ENCODE assay signal across 10 cellular contexts in the genomic region with DNA sequence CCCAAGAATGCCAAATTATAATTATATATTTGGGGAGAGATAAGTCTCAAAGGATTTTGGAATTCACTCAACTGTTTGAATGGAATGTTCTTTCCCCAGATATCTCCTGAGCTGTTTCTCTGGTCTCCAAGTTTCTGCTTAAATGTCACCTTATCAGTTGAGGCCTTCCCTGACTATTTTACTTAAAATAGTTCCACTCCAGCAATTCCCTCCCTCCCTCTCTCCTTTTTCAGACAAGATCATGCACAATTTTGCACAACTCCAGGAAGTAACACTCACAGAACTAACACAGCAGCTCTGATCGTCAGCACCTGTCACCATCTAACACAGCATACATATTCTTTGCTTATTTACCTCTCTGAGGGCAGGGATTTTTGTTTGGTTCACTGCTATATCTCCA. TPM values are rescaled to one million over a fixed set of nuclear protein-coding genes. Genes with fewer than 3 reads are reported as not detected.
DNase-seq lines count a peak whose midpoint lies in the region; ATAC-seq and TF ChIP-seq lines count a peak whose summit lies in the region.
"Had no signal": no experiment of that assay in that cellular context is flagged by ENCODE, and none has a peak within 500 bp of the region (broad histone marks: within the 10 kb centered on the region; RNA-seq: fewer than 3 reads in every experiment).

No MANE protein-coding gene starts in this region.

- H3K4me1 ChIP-seq in right atrium auricular region, result peaks cover 0 to 73% of the 10 kb centered on the region in 2 donors
- H3K4me1 ChIP-seq in thymus (ENCODE audit: control insufficient read depth, insufficient read depth, low read length), result peaks cover 29% of the 10 kb centered on the region

- 3% methylated on average over 1 of the region's 1 CpG for WGBS in thymus

- peaks cover 0 to 1% of the 10 kb centered on the region in 2 donors for H3K9me3 Mint-ChIP-seq in activated T-cell treated with anti-CD3 and anti-CD28 coated beads, Interleukin-2, amount 50 U/mL, for 72 hours
- H3K9me3 Mint-ChIP-seq in WTC11, result 0 out of 2 replicates have a peak, but pooled peaks cover 3% of the 10 kb centered on the region

- H3K36me3 ChIP-seq in right atrium auricular region (no peaks in the 10 kb centered on the region), thymus (ENCODE audit: control insufficient read depth, insufficient read depth) (peaks cover 21% of the 10 kb centered on the region)

- peak overlapping the region; percentile 92 for H3K27ac Mint-ChIP-seq in activated T-cell treated with anti-CD3 and anti-CD28 coated beads, Interleukin-2, amount 50 U/mL, for 72 hours
- H3K27ac Mint-ChIP-seq in WTC11, result peak overlapping the region; percentile 65; the same call in 1 of the 2 replicates

- ATAC-seq in activated T-cell treated with anti-CD3 and anti-CD28 coated beads, Interleukin-2, amount 50 U/mL, for 72 hours (replicated peaks in 1 of 2), result no peak
- ATAC-seq in WTC11, result no peak

- H3K4me3 Mint-ChIP-seq in activated T-cell treated with anti-CD3 and anti-CD28 coated beads, Interleukin-2, amount 50 U/mL, for 72 hours, result peak overlapping the region; percentile 98
- no peak overlapping the region for H3K4me3 Mint-ChIP-seq in WTC11

- peaks cover 96% of the 10 kb centered on the region for H3K4me1 Mint-ChIP-seq in activated T-cell treated with anti-CD3 and anti-CD28 coated beads, Interleukin-2, amount 50 U/mL, for 72 hours (ENCODE audit: low read depth)
- H3K4me1 Mint-ChIP-seq in WTC11, result peaks cover 71% of the 10 kb centered on the region

- POLR2A ChIA-PET in WTC11 (lab: Charles Lee), result interaction anchor here (7.8 kb wide), 1 partner anchor 12 kb away, joined by 67 read pairs; a partner anchor contains a TSS

- H3K36me3 Mint-ChIP-seq in activated T-cell treated with anti-CD3 and anti-CD28 coated beads, Interleukin-2, amount 50 U/mL, for 72 hours (ENCODE audit: insufficient read depth in 2 of 2), result peaks cover 19% of the 10 kb centered on the region in 2 donors
- H3K36me3 Mint-ChIP-seq in WTC11, result peaks cover 14% of the 10 kb centered on the region

- CTCF ChIA-PET in WTC11 (lab: Charles Lee), result interaction anchor here (1.1 to 1.2 kb wide), 2 partner anchors 11 to 763 kb away, joined by 3 to 6 read pairs; no protein-coding TSS in a partner anchor

- H3K27me3 Mint-ChIP-seq in activated T-cell treated with anti-CD3 and anti-CD28 coated beads, Interleukin-2, amount 50 U/mL, for 72 hours (ENCODE audit: low read depth), result no peaks in the 10 kb centered on the region
- no peaks in the 10 kb centered on the region for H3K27me3 Mint-ChIP-seq in WTC11 (ENCODE audit: low read depth)

- H3K27me3 ChIP-seq in right atrium auricular region (no peaks in the 10 kb centered on the region), thymus (ENCODE audit: control insufficient read depth, insufficient read depth) (no peaks in the 10 kb centered on the region)

- no peak for DNase-seq in activated T-cell treated with anti-CD3 and anti-CD28 coated beads, Interleukin-2, amount 50 U/mL, for 72 hours
- no peak for DNase-seq in activated T-cell treated with anti-CD3 and anti-CD28 coated beads, Interleukin-2, amount 50 U/mL, for 48 hours
- no peak for DNase-seq in WTC11 (ENCODE audit: low spot score)
- no peak for DNase-seq in right atrium auricular region (ENCODE audit: low spot score)
- no peak for DNase-seq in nucleus accumbens (lab: John Stamatoyannopoulos, UW)
- no peak for DNase-seq in DMS153 (lab: John Stamatoyannopoulos, UW)
- DNase-seq in SKM-1 (lab: John Stamatoyannopoulos, UW; ENCODE audit: unreplicated experiment), result no peak
- DNase-seq: activated effector memory CD4-positive, alpha-beta T cell treated with anti-CD3 and anti-CD28 coated beads, Interleukin-2, amount 50 U/mL, for 16 hours; SHP77 had no signal

- H3K27ac ChIP-seq in right atrium auricular region, result peak overlapping the region; percentile 57 to 100
- peak overlapping the region; percentile 42 for H3K27ac ChIP-seq in thymus (ENCODE audit: low read depth)

- H3K4me3 ChIP-seq in right atrium auricular region (no peak overlapping the region), thymus (ENCODE audit: low read length) (peak overlapping the region; percentile 43)

- TF ChIP-seq CTCF in WTC11 (IDR thresholded peaks at IDR 0.05) (no peak), right atrium auricular region (IDR thresholded peaks at IDR 0.05) (no peak)

- H3K9me3 ChIP-seq in right atrium auricular region, result no peaks in the 10 kb centered on the region
- no peaks in the 10 kb centered on the region for H3K9me3 ChIP-seq in thymus (ENCODE audit: control insufficient read depth)

TF ChIP-seq in WTC11, 78 proteins besides CTCF, POLR2A, EP300 and RAD21:
- TF ChIP-seq, protein P1, sequence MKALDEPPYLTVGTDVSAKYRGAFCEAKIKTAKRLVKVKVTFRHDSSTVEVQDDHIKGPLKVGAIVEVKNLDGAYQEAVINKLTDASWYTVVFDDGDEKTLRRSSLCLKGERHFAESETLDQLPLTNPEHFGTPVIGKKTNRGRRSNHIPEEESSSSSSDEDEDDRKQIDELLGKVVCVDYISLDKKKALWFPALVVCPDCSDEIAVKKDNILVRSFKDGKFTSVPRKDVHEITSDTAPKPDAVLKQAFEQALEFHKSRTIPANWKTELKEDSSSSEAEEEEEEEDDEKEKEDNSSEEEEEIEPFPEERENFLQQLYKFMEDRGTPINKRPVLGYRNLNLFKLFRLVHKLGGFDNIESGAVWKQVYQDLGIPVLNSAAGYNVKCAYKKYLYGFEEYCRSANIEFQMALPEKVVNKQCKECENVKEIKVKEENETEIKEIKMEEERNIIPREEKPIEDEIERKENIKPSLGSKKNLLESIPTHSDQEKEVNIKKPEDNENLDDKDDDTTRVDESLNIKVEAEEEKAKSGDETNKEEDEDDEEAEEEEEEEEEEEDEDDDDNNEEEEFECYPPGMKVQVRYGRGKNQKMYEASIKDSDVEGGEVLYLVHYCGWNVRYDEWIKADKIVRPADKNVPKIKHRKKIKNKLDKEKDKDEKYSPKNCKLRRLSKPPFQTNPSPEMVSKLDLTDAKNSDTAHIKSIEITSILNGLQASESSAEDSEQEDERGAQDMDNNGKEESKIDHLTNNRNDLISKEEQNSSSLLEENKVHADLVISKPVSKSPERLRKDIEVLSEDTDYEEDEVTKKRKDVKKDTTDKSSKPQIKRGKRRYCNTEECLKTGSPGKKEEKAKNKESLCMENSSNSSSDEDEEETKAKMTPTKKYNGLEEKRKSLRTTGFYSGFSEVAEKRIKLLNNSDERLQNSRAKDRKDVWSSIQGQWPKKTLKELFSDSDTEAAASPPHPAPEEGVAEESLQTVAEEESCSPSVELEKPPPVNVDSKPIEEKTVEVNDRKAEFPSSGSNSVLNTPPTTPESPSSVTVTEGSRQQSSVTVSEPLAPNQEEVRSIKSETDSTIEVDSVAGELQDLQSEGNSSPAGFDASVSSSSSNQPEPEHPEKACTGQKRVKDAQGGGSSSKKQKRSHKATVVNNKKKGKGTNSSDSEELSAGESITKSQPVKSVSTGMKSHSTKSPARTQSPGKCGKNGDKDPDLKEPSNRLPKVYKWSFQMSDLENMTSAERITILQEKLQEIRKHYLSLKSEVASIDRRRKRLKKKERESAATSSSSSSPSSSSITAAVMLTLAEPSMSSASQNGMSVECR (CRISPR knock-in tag; IDR thresholded peaks at IDR 0.05; ENCODE audit: borderline replicate concordance), result no peak
- TF ChIP-seq TEAD4 (CRISPR knock-in tag; IDR thresholded peaks at IDR 0.05) (no peak), NR1H2 (CRISPR knock-in tag; IDR thresholded peaks at IDR 0.05) (no peak), SP1 (CRISPR knock-in tag; conservative IDR thresholded peaks at IDR 0.05) (no peak), ZNF138 (CRISPR knock-in tag; conservative IDR thresholded peaks at IDR 0.05) (no peak), SMAD4 (CRISPR knock-in tag; IDR thresholded peaks at IDR 0.05) (no peak), PRRX2 (CRISPR knock-in tag; IDR thresholded peaks at IDR 0.05) (no peak), JAZF1 (CRISPR knock-in tag; IDR thresholded peaks at IDR 0.05) (no peak), ETV6 (CRISPR knock-in tag; IDR thresholded peaks at IDR 0.05) (no peak)
- TF ChIP-seq, protein P2, sequence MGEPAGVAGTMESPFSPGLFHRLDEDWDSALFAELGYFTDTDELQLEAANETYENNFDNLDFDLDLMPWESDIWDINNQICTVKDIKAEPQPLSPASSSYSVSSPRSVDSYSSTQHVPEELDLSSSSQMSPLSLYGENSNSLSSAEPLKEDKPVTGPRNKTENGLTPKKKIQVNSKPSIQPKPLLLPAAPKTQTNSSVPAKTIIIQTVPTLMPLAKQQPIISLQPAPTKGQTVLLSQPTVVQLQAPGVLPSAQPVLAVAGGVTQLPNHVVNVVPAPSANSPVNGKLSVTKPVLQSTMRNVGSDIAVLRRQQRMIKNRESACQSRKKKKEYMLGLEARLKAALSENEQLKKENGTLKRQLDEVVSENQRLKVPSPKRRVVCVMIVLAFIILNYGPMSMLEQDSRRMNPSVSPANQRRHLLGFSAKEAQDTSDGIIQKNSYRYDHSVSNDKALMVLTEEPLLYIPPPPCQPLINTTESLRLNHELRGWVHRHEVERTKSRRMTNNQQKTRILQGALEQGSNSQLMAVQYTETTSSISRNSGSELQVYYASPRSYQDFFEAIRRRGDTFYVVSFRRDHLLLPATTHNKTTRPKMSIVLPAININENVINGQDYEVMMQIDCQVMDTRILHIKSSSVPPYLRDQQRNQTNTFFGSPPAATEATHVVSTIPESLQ (CRISPR knock-in tag; IDR thresholded peaks at IDR 0.05), result no peak

RNA-seq across cellular contexts. Expression of a gene that starts 12.5 kb away (rescaled TPM):
- total RNA-seq in activated T-cell treated with anti-CD3 and anti-CD28 coated beads, Interleukin-2, amount 50 U/mL, for 72 hours, result 100 to 1,000 TPM; 258 to 337 TPM
- total RNA-seq in WTC11 (2021) (26.7 to 32.0 TPM (median 31.2 TPM) in 3 replicates), right atrium auricular region (10 to 100 TPM; 51.2 to 61.6 TPM)
- polyA plus RNA-seq in thymus, result 313 TPM
